23 cellular contexts compared by ENCODE assay signal in the genomic region with DNA sequence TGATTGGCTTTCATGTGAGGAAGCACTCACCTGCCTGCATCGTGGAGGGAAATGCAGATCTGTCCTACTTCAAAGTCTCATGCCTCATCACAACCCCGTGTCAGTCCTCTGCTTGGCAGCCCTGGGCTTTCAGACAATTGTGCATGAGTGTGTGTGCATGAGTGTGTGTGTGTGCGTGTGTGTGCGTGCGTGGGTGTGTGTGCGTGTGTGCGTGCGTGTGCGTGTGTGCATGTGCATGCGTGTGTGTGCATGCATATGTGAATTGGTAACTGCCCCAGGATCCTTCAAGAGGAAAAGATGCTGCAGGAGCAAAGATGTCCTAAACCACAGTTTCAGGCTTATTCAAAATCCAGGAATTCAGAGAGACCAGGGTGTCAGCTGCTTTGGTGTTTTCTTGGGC.
DNase-seq lines count a peak whose midpoint lies in the region; ATAC-seq, FAIRE-seq and TF ChIP-seq lines count a peak whose summit lies in the region.
"Had no signal": no experiment of that assay in that cellular context is flagged by ENCODE, and none has a peak within 500 bp of the region (broad histone marks: within the 10 kb centered on the region; RNA-seq: fewer than 3 reads in every experiment).

No MANE protein-coding gene starts in this region.

- H3K4me1 ChIP-seq in HEK293 (ENCODE audit: control insufficient read depth, insufficient read depth, low read length) = no peaks in the 10 kb centered on the region
- H3K4me1 ChIP-seq in K562 (replicated peaks in 1 of 2; ENCODE audit: control insufficient read depth in 2 of 2, insufficient read depth in 2 of 2, low read length in 2 of 2) = no peaks in the 10 kb centered on the region
- no peaks in the 10 kb centered on the region for H3K4me1 ChIP-seq in ovary (ENCODE audit: insufficient read depth)
- H3K4me1 ChIP-seq: HAP-1 had no signal

- H3K9me3 ChIP-seq in HEK293 (ENCODE audit: control insufficient read depth, insufficient read depth, low read depth, low read length) = no peaks in the 10 kb centered on the region
- no peaks in the 10 kb centered on the region for H3K9me3 ChIP-seq in K562 (replicated peaks; ENCODE audit: control insufficient read depth, insufficient read depth, low read depth, low read length)
- H3K9me3 ChIP-seq in ovary = no peaks in the 10 kb centered on the region
- H3K9me3 ChIP-seq: BLaER1, HAP-1 had no signal

- in situ Hi-C loops in K562 (cut with MboI) = no loop called here

- no peaks in the 10 kb centered on the region for H3K79me2 ChIP-seq in K562 (ENCODE audit: control insufficient read depth, insufficient read depth, low read length)

- peak; percentile 52 for DNase-seq in activated CD4-positive, alpha-beta T cell treated with anti-CD3 and anti-CD28 coated beads, Interleukin-2, amount 10 ng/mL, durations not matched to agents 24 days and 14 days
- DNase-seq in activated CD4-positive, alpha-beta T cell treated with anti-CD3 and anti-CD28 coated beads for 4 hours = no peak
- no peak for DNase-seq in K562 (ENCODE audit: extremely low read depth in 1 of 4, low spot score in 3 of 4)
- DNase-seq in ovary = no peak
- DNase-seq: Calu3; CD8-positive, alpha-beta memory T cell; DMS153; EL; GF-D8; NCI-H1105 treated with DMSO at 0.1 percent for 48 hours; NCI-H2081; NCI-H524; NCI-H774 had no signal

- no peak overlapping the region for H3K4me3 ChIP-seq in HEK293 (ENCODE audit: low read depth, low read length)
- H3K4me3 ChIP-seq in K562 = no peak overlapping the region
- H3K4me3 ChIP-seq in ovary = no peak overlapping the region
- H3K4me3 ChIP-seq: BLaER1, HAP-1 had no signal

- peaks cover 24% of the 10 kb centered on the region for H3K4me1 Mint-ChIP-seq in activated CD4-positive, alpha-beta T cell treated with anti-CD3 and anti-CD28 coated beads, Interleukin-2, amount 10 ng/mL, durations not matched to agents 24 days and 14 days
- H3K4me1 Mint-ChIP-seq in stimulated activated memory B cell treated with anti-CD40 and anti-IgM and Interleukin-4, amounts not matched to agents 10 μg/mL and 1 μg/mL and 100 μg/mL, for 72 hours = peaks cover 22% of the 10 kb centered on the region

- 28% methylated on average over 10 of the region's 10 CpGs for WGBS in K562 (ENCODE audit: insufficient coverage, low coverage, missing lambda C conversion rate)
- 83 to 89% (median 86%) methylated on average over 10 of the region's 10 CpGs for WGBS in ovary, 3 donors

- H3K36me3 ChIP-seq in HEK293 (ENCODE audit: control insufficient read depth in 2 of 2, insufficient read depth in 1 of 2, low read length in 2 of 2) (no peaks in the 10 kb centered on the region), K562 (ENCODE audit: control insufficient read depth, insufficient read depth, low read length) (no peaks in the 10 kb centered on the region), ovary (no peaks in the 10 kb centered on the region)
- H3K36me3 ChIP-seq: BLaER1, HAP-1 had no signal

- TF ChIP-seq POLR2A in K562 (conservative IDR thresholded peaks at IDR 0.05) (no peak), ovary (IDR thresholded peaks at IDR 0.05) (no peak)

- H3K36me3 Mint-ChIP-seq in activated CD4-positive, alpha-beta T cell treated with anti-CD3 and anti-CD28 coated beads, Interleukin-2, amount 10 ng/mL, durations not matched to agents 24 days and 14 days (ENCODE audit: low read depth) = peaks cover 1% of the 10 kb centered on the region
- H3K36me3 Mint-ChIP-seq in stimulated activated memory B cell treated with anti-CD40 and anti-IgM and Interleukin-4, amounts not matched to agents 10 μg/mL and 1 μg/mL and 100 μg/mL, for 72 hours = peaks cover 15% of the 10 kb centered on the region

- H3K27me3 Mint-ChIP-seq in activated CD4-positive, alpha-beta T cell treated with anti-CD3 and anti-CD28 coated beads, Interleukin-2, amount 10 ng/mL, durations not matched to agents 24 days and 14 days = no peaks in the 10 kb centered on the region
- H3K27me3 Mint-ChIP-seq in stimulated activated memory B cell treated with anti-CD40 and anti-IgM and Interleukin-4, amounts not matched to agents 10 μg/mL and 1 μg/mL and 100 μg/mL, for 72 hours = no peaks in the 10 kb centered on the region

- no peak for TF ChIP-seq RAD21 in K562 (CRISPR knock-in tag; conservative IDR thresholded peaks at IDR 0.05 in 1 of 2, IDR thresholded peaks at IDR 0.05 in 1 of 2)

- POLR2A ChIA-PET in HEK293 (lab: Yijun Ruan, JAX) = no interaction called here
- POLR2A ChIA-PET in K562 (lab: Yijun Ruan, JAX) = interaction anchor here (0.8 kb wide), 1 partner anchor 89 kb away, joined by 4 read pairs; no protein-coding TSS in a partner anchor

- H3K27me3 ChIP-seq in K562 (ENCODE audit: control insufficient read depth in 2 of 2, insufficient read depth in 2 of 2, low read length in 2 of 2) (peaks cover 6 to 33% of the 10 kb centered on the region in 2 experiments; a peak in 4 of 5 replicates), ovary (no peaks in the 10 kb centered on the region)
- H3K27me3 ChIP-seq: BLaER1 had no signal

- no peak overlapping the region for H3K27ac Mint-ChIP-seq in activated CD4-positive, alpha-beta T cell treated with anti-CD3 and anti-CD28 coated beads, Interleukin-2, amount 10 ng/mL, durations not matched to agents 24 days and 14 days
- H3K27ac Mint-ChIP-seq in stimulated activated memory B cell treated with anti-CD40 and anti-IgM and Interleukin-4, amounts not matched to agents 10 μg/mL and 1 μg/mL and 100 μg/mL, for 72 hours = peak overlapping the region; percentile 38

- no peak overlapping the region for H2AFZ ChIP-seq in K562 (ENCODE audit: low read depth, low read length)

- H3K9me1 ChIP-seq in K562 (ENCODE audit: control insufficient read depth, insufficient read depth, low read length) = no peaks in the 10 kb centered on the region

- H4K20me1 ChIP-seq in K562 (replicated peaks; ENCODE audit: control insufficient read depth, insufficient read depth, low read length) = 0 out of 2 replicates have a peak, but pooled peaks cover 6% of the 10 kb centered on the region
- H4K20me1 ChIP-seq: BLaER1 had no signal

- intact Hi-C loops in activated CD4-positive, alpha-beta T cell treated with anti-CD3 and anti-CD28 coated beads, Interleukin-2, amount 10 ng/mL, durations not matched to agents 24 days and 14 days (cut with micrococcal nuclease) = no loop called here
- intact Hi-C loops in K562 (cut with micrococcal nuclease) (no loop called here), ovary (cut with DNase I) (no loop called here)

- TF ChIP-seq EP300 in K562 (IDR thresholded peaks at IDR 0.05; ENCODE audit: low read length) = no peak
- TF ChIP-seq EP300 in ovary (IDR thresholded peaks at IDR 0.05) = no peak

- ATAC-seq in K562 (no peak), GM21360 (IDR thresholded peaks at IDR 0.05; ENCODE audit: unreplicated experiment) (no peak), GM19395 (IDR thresholded peaks at IDR 0.05; ENCODE audit: unreplicated experiment) (no peak)
- ATAC-seq in stimulated activated memory B cell treated with anti-CD40 and anti-IgM and Interleukin-4, amounts not matched to agents 10 μg/mL and 1 μg/mL and 100 μg/mL, for 72 hours = no peak
- ATAC-seq: Panc1, SK-N-SH treated with all-trans-retinoic acid at 6 μM for 48 hours had no signal

- H3K27ac ChIP-seq in HEK293 (ENCODE audit: extremely low read depth, low read depth, low read length) = no peak overlapping the region
- H3K27ac ChIP-seq in K562 (ENCODE audit: extremely low read depth, low read depth, low read length) = no peak overlapping the region
- no peak overlapping the region for H3K27ac ChIP-seq in ovary
- H3K27ac ChIP-seq: BLaER1, KMS-11 had no signal

- no peak for TF ChIP-seq CTCF in HEK293 (tag by site-specific recombination; IDR thresholded peaks at IDR 0.05)
- no peak for TF ChIP-seq CTCF in K562 (IDR thresholded peaks at IDR 0.05 in 2 of 3, conservative IDR thresholded peaks at IDR 0.05 in 1 of 3; ENCODE audit: insufficient read depth in 2 of 3, low read depth in 1 of 3, low read length in 3 of 3)
- TF ChIP-seq CTCF in ovary (IDR thresholded peaks at IDR 0.05) = no peak

- no peak overlapping the region for H3K4me2 ChIP-seq in K562 (ENCODE audit: insufficient read depth, low read length)
- H3K4me2 ChIP-seq: BLaER1, KMS-11 had no signal

- no peaks in the 10 kb centered on the region for H3K9me3 Mint-ChIP-seq in activated CD4-positive, alpha-beta T cell treated with anti-CD3 and anti-CD28 coated beads, Interleukin-2, amount 10 ng/mL, durations not matched to agents 24 days and 14 days
- H3K9me3 Mint-ChIP-seq in stimulated activated memory B cell treated with anti-CD40 and anti-IgM and Interleukin-4, amounts not matched to agents 10 μg/mL and 1 μg/mL and 100 μg/mL, for 72 hours = no peaks in the 10 kb centered on the region
- H3K9me3 Mint-ChIP-seq: CD8-positive, alpha-beta memory T cell had no signal

- no peak for FAIRE-seq in K562 (lab: Jason Lieb, UNC)
- FAIRE-seq: HTR-8/SVneo had no signal

- CTCF ChIA-PET in HEK293 (lab: Yijun Ruan, JAX) = interaction anchor here (0.6 kb wide), 1 partner anchor 9 kb away, joined by 3 read pairs; no protein-coding TSS in a partner anchor
- CTCF ChIA-PET in K562 (lab: Yijun Ruan, JAX; ENCODE audit: low intra/inter-chr PET ratio) = no interaction called here

- BruUV-seq in K562 (replicated peaks; lab: Mats Ljungman, UMichigan) = no TSS peak

- H3K4me3 Mint-ChIP-seq in activated CD4-positive, alpha-beta T cell treated with anti-CD3 and anti-CD28 coated beads, Interleukin-2, amount 10 ng/mL, durations not matched to agents 24 days and 14 days = no peak overlapping the region
- no peak overlapping the region for H3K4me3 Mint-ChIP-seq in stimulated activated memory B cell treated with anti-CD40 and anti-IgM and Interleukin-4, amounts not matched to agents 10 μg/mL and 1 μg/mL and 100 μg/mL, for 72 hours

- H3K9ac ChIP-seq in K562 (ENCODE audit: insufficient read depth in 1 of 2, low read depth in 2 of 2, low read length in 2 of 2) = no peak overlapping the region
- H3K9ac ChIP-seq: BLaER1, KMS-11 had no signal

TF ChIP-seq in K562, 482 proteins besides CTCF, POLR2A, EP300 and RAD21:
- TF ChIP-seq HDAC8 (tag; IDR thresholded peaks at IDR 0.05) (no peak), EGR1 (conservative IDR thresholded peaks at IDR 0.05) (peak; percentile 38)
